ENCODE assay signal across 8 cellular contexts in the genomic region with DNA sequence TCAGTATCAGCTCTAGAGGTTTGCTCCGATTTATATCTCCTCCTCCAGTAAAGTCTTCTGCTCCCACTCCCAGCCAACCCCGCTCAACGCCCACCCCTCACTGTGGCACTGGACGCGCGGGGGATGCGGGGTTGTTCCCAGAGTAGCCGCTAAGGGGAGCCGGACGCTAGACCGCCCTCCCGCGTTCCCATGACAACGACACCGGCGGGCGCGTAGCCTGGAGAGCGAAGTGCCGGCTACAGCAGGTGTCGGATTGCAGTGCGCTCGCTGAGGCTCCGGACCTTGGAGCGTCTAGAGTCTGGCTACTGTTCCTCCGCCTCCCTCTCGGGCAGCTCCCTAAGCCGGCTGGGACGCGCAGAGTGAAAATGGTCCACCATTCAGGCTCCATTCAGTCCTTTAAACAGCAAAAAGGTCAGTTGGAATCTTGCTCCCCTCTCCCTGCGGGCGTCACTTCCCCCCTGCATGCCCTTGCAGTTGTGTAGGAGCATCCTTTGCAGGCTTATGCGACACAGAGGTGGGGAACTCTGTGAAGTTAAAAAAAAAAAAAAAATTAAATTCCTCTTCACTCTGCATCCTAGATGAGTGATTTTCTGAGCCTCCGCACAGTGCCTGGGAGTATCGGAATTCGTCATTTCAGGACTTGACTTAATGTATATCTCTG. TPM values are rescaled to one million over a fixed set of nuclear protein-coding genes. Genes with fewer than 3 reads are reported as not detected.
DNase-seq lines count a peak whose midpoint lies in the region; ATAC-seq, FAIRE-seq and TF ChIP-seq lines count a peak whose summit lies in the region.

Gene ANO3, plus strand, starts transcription at position 220 of the 661 bp plus-strand sequence. Its CDS starts 146 bp downstream, at position 366.

- intact Hi-C loops in left ventricle myocardium inferior (cut with micrococcal nuclease), result no loop called here

- peak; percentile 38 for TF ChIP-seq CTCF in left ventricle myocardium inferior (IDR thresholded peaks at IDR 0.05; ENCODE audit: borderline replicate concordance)

- H3K4me3 ChIP-seq in left ventricle myocardium inferior, result peak within 1 kb of the TSS; percentile 45

- peaks cover 15% of the 10 kb centered on the region for H3K27me3 Mint-ChIP-seq in activated naive CD8-positive, alpha-beta T cell treated with anti-CD3 and anti-CD28 coated beads, Interleukin-2, amount 10 ng/mL, durations not matched to agents 7 days and 5 days

- no peak for FAIRE-seq in GM18507 (lab: Jason Lieb, UNC)

- H3K27ac ChIP-seq in left ventricle myocardium inferior (replicated peaks), result no peak within 1 kb of the TSS

- H3K4me1 Mint-ChIP-seq in activated naive CD8-positive, alpha-beta T cell treated with anti-CD3 and anti-CD28 coated beads, Interleukin-2, amount 10 ng/mL, durations not matched to agents 7 days and 5 days, result no peaks in the 10 kb centered on the region

- H3K4me1 ChIP-seq in left ventricle myocardium inferior, result no peaks in the 10 kb centered on the region

- peaks cover 74% of the 10 kb centered on the region for H3K27me3 ChIP-seq in left ventricle myocardium inferior (ENCODE audit: low read depth)

- H3K9me3 ChIP-seq in left ventricle myocardium inferior (replicated peaks), result no peaks in the 10 kb centered on the region

- no peak within 1 kb of the TSS for H3K4me3 Mint-ChIP-seq in activated naive CD8-positive, alpha-beta T cell treated with anti-CD3 and anti-CD28 coated beads, Interleukin-2, amount 10 ng/mL, durations not matched to agents 7 days and 5 days

- POLR2A ChIA-PET in activated naive CD8-positive, alpha-beta T cell treated with anti-CD3 and anti-CD28 coated beads, Interleukin-2, amount 10 ng/mL, durations not matched to agents 7 days and 5 days (lab: Charles Lee), result no interaction called here

- H3K36me3 Mint-ChIP-seq in activated naive CD8-positive, alpha-beta T cell treated with anti-CD3 and anti-CD28 coated beads, Interleukin-2, amount 10 ng/mL, durations not matched to agents 7 days and 5 days, result no peaks in the 10 kb centered on the region

- H3K9me3 Mint-ChIP-seq in activated naive CD8-positive, alpha-beta T cell treated with anti-CD3 and anti-CD28 coated beads, Interleukin-2, amount 10 ng/mL, durations not matched to agents 7 days and 5 days, result no peaks in the 10 kb centered on the region

- H3K36me3 ChIP-seq in left ventricle myocardium inferior, result no peaks in the 10 kb centered on the region

- no peak within 1 kb of the TSS for H3K27ac Mint-ChIP-seq in activated naive CD8-positive, alpha-beta T cell treated with anti-CD3 and anti-CD28 coated beads, Interleukin-2, amount 10 ng/mL, durations not matched to agents 7 days and 5 days

- ATAC-seq in HG02885 (IDR thresholded peaks at IDR 0.05; ENCODE audit: poor library complexity, unreplicated experiment), result peak; percentile 96
- no peak for ATAC-seq in activated naive CD8-positive, alpha-beta T cell treated with anti-CD3 and anti-CD28 coated beads, Interleukin-2, amount 10 ng/mL, durations not matched to agents 7 days and 5 days (ENCODE audit: low read depth)

- DNase-seq in AG08396 (ENCODE audit: low spot score) (peak; percentile 75), GM18507 (ENCODE audit: extremely low spot score, insufficient read length, low read depth) (peak; percentile 18), NCI-H2029 (lab: John Stamatoyannopoulos, UW) (peak; percentile 58), left ventricle myocardium inferior (peak; percentile 25), putamen (ENCODE audit: low spot score) (peak; percentile 52), UCSD-AML1 (lab: John Stamatoyannopoulos, UW; ENCODE audit: unreplicated experiment) (no peak)
- peak; percentile 30 for DNase-seq in activated naive CD8-positive, alpha-beta T cell treated with anti-CD3 and anti-CD28 coated beads, Interleukin-2, amount 10 ng/mL, durations not matched to agents 7 days and 5 days

RNA-seq across cellular contexts. Expression of gene ANO3, which starts in this region (rescaled TPM):
- total RNA-seq in activated naive CD8-positive, alpha-beta T cell treated with anti-CD3 and anti-CD28 coated beads, Interleukin-2, amount 10 ng/mL, durations not matched to agents 7 days and 5 days, result not detected
- total RNA-seq in left ventricle myocardium inferior, result not detected

Comparison
In these comparisons a context has a peak if more than half of its experiments do, and no peak if none do; other contexts are left out.
1. Peak in DNase-seq in activated naive CD8-positive, alpha-beta T cell treated with anti-CD3 and anti-CD28 coated beads, Interleukin-2, amount 10 ng/mL, durations not matched to agents 7 days and 5 days; RNA of the gene not detected or under 1 TPM.
2. Peak in DNase-seq and H3K4me3 ChIP-seq in left ventricle myocardium inferior; RNA of the gene not detected or under 1 TPM.